Comparison of ENCODE assay signal across 14 cellular contexts in the genomic region with DNA sequence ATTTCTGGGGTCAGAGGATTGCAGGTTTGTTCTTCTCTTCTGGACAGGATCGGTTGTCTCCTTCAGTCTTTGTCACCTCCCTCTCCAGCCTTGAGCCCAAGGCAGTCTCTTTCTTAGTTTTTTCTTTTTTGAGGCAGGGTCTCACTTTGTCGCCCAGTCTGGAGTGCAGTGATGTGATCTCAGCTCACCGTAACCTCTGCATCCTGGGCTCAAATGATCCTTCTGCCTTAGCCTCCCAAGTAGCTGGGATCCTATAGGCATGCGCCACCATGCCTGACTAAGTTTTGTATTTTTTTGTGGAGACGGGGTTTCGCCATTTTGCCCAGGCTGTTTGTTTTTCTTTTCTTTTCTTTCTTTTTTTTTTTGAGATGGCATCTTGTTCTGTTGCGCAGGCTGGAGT. TPM values are rescaled to one million over a fixed set of nuclear protein-coding genes. Genes with fewer than 3 reads are reported as not detected.
DNase-seq lines count a peak whose midpoint lies in the region; ATAC-seq and TF ChIP-seq lines count a peak whose summit lies in the region.
"Had no signal": no experiment of that assay in that cellular context is flagged by ENCODE, and none has a peak within 500 bp of the region (broad histone marks: within the 10 kb centered on the region; RNA-seq: fewer than 3 reads in every experiment).

No MANE protein-coding gene starts in this region.

- no peak for TF ChIP-seq CTCF in upper lobe of left lung (IDR thresholded peaks at IDR 0.05)
- no peak for TF ChIP-seq CTCF in GM20000 (IDR thresholded peaks at IDR 0.05; ENCODE audit: extremely low read depth, missing control alignments)

- no peaks in the 10 kb centered on the region for H3K27me3 ChIP-seq in upper lobe of left lung

- no peak for TF ChIP-seq POLR2A in upper lobe of left lung (IDR thresholded peaks at IDR 0.05)

- no peak for ATAC-seq in stimulated activated naive CD8-positive, alpha-beta T cell treated with anti-CD3 and anti-CD28 coated beads, Interleukin-15, Interleukin-2, amounts not matched to agents 100 U/mL and 50 U/mL, for 24 hours
- no peak for ATAC-seq in activated naive CD8-positive, alpha-beta T cell treated with anti-CD3 and anti-CD28 coated beads, Interleukin-2, amount 10 ng/mL, durations not matched to agents 7 days and 5 days (ENCODE audit: low read depth)
- ATAC-seq in naive thymus-derived CD8-positive, alpha-beta T cell, result no peak
- ATAC-seq in upper lobe of left lung (ENCODE audit: low FRiP score in 2 of 2) (no peak), HG03571 (IDR thresholded peaks at IDR 0.05; ENCODE audit: unreplicated experiment) (no peak)

- WGBS in upper lobe of left lung, 2 donors, result 80 to 85% methylated on average over 7 of the region's 7 CpGs

- H3K9me3 ChIP-seq in upper lobe of left lung, result no peaks in the 10 kb centered on the region
- H3K9me3 ChIP-seq: SK-N-SH had no signal

- no peaks in the 10 kb centered on the region for H3K27me3 Mint-ChIP-seq in stimulated activated naive CD8-positive, alpha-beta T cell treated with anti-CD3 and anti-CD28 coated beads, Interleukin-15, Interleukin-2, amounts not matched to agents 100 ng/mL and 50 ng/mL, for 24 hours
- H3K27me3 Mint-ChIP-seq in activated naive CD8-positive, alpha-beta T cell treated with anti-CD3 and anti-CD28 coated beads, Interleukin-2, amount 10 ng/mL, durations not matched to agents 7 days and 5 days, result no peaks in the 10 kb centered on the region
- no peaks in the 10 kb centered on the region for H3K27me3 Mint-ChIP-seq in naive thymus-derived CD8-positive, alpha-beta T cell

- no peak for DNase-seq in stimulated activated naive CD8-positive, alpha-beta T cell treated with anti-CD3 and anti-CD28 coated beads, Interleukin-15, Interleukin-2, amounts not matched to agents 100 U/mL and 50 U/mL, for 24 hours
- no peak for DNase-seq in activated naive CD8-positive, alpha-beta T cell treated with anti-CD3 and anti-CD28 coated beads, Interleukin-2, amount 10 ng/mL, durations not matched to agents 7 days and 5 days
- DNase-seq in naive thymus-derived CD8-positive, alpha-beta T cell, result no peak
- DNase-seq in upper lobe of left lung, result no peak
- no peak for DNase-seq in GM20000 (ENCODE audit: low spot score)
- no peak for DNase-seq in hippocampal formation (lab: John Stamatoyannopoulos, UW)
- DNase-seq: activated effector memory CD4-positive, alpha-beta T cell treated with anti-CD3 and anti-CD28 coated beads, Interleukin-2, amount 50 U/mL, for 16 hours; AML-193; H7; mesendoderm; MM.1S; SK-N-SH had no signal

- no peak overlapping the region for H3K27ac Mint-ChIP-seq in stimulated activated naive CD8-positive, alpha-beta T cell treated with anti-CD3 and anti-CD28 coated beads, Interleukin-15, Interleukin-2, amounts not matched to agents 100 ng/mL and 50 ng/mL, for 24 hours
- peak overlapping the region; percentile 68 for H3K27ac Mint-ChIP-seq in activated naive CD8-positive, alpha-beta T cell treated with anti-CD3 and anti-CD28 coated beads, Interleukin-2, amount 10 ng/mL, durations not matched to agents 7 days and 5 days
- peak overlapping the region; percentile 58 to 95 (median 78) for H3K27ac Mint-ChIP-seq in naive thymus-derived CD8-positive, alpha-beta T cell

- peaks cover 92% of the 10 kb centered on the region for H3K4me1 Mint-ChIP-seq in stimulated activated naive CD8-positive, alpha-beta T cell treated with anti-CD3 and anti-CD28 coated beads, Interleukin-15, Interleukin-2, amounts not matched to agents 100 ng/mL and 50 ng/mL, for 24 hours (ENCODE audit: low read depth)
- H3K4me1 Mint-ChIP-seq in activated naive CD8-positive, alpha-beta T cell treated with anti-CD3 and anti-CD28 coated beads, Interleukin-2, amount 10 ng/mL, durations not matched to agents 7 days and 5 days, result peaks cover 68% of the 10 kb centered on the region
- H3K4me1 Mint-ChIP-seq in naive thymus-derived CD8-positive, alpha-beta T cell, result peaks cover 49 to 92% (median 85%) of the 10 kb centered on the region in 4 donors

- no peaks in the 10 kb centered on the region for H3K9me3 Mint-ChIP-seq in stimulated activated naive CD8-positive, alpha-beta T cell treated with anti-CD3 and anti-CD28 coated beads, Interleukin-15, Interleukin-2, amounts not matched to agents 100 ng/mL and 50 ng/mL, for 24 hours
- H3K9me3 Mint-ChIP-seq in activated naive CD8-positive, alpha-beta T cell treated with anti-CD3 and anti-CD28 coated beads, Interleukin-2, amount 10 ng/mL, durations not matched to agents 7 days and 5 days, result no peaks in the 10 kb centered on the region
- no peaks in the 10 kb centered on the region for H3K9me3 Mint-ChIP-seq in naive thymus-derived CD8-positive, alpha-beta T cell

- TF ChIP-seq EP300 in upper lobe of left lung (IDR thresholded peaks at IDR 0.05), result no peak

- peak overlapping the region; percentile 28 for H3K4me3 Mint-ChIP-seq in stimulated activated naive CD8-positive, alpha-beta T cell treated with anti-CD3 and anti-CD28 coated beads, Interleukin-15, Interleukin-2, amounts not matched to agents 100 ng/mL and 50 ng/mL, for 24 hours
- peak overlapping the region; percentile 73 for H3K4me3 Mint-ChIP-seq in activated naive CD8-positive, alpha-beta T cell treated with anti-CD3 and anti-CD28 coated beads, Interleukin-2, amount 10 ng/mL, durations not matched to agents 7 days and 5 days
- peak overlapping the region; percentile 40 to 96 (median 86) for H3K4me3 Mint-ChIP-seq in naive thymus-derived CD8-positive, alpha-beta T cell

- no peaks in the 10 kb centered on the region for H3K36me3 ChIP-seq in upper lobe of left lung

- peaks cover 49% of the 10 kb centered on the region for H3K36me3 Mint-ChIP-seq in stimulated activated naive CD8-positive, alpha-beta T cell treated with anti-CD3 and anti-CD28 coated beads, Interleukin-15, Interleukin-2, amounts not matched to agents 100 ng/mL and 50 ng/mL, for 24 hours (ENCODE audit: low read depth)
- H3K36me3 Mint-ChIP-seq in activated naive CD8-positive, alpha-beta T cell treated with anti-CD3 and anti-CD28 coated beads, Interleukin-2, amount 10 ng/mL, durations not matched to agents 7 days and 5 days, result peaks cover 25% of the 10 kb centered on the region
- H3K36me3 Mint-ChIP-seq in naive thymus-derived CD8-positive, alpha-beta T cell, result peaks cover 0 to 11% (median 0%) of the 10 kb centered on the region in 3 donors

- H3K4me1 ChIP-seq in upper lobe of left lung, result peaks cover 89 to 100% (median 92%) of the 10 kb centered on the region in 4 donors

- peak overlapping the region in 3 of 4 donors; percentile 13 to 56 (median 20) for H3K27ac ChIP-seq in upper lobe of left lung

- POLR2A ChIA-PET in activated naive CD8-positive, alpha-beta T cell treated with anti-CD3 and anti-CD28 coated beads, Interleukin-2, amount 10 ng/mL, durations not matched to agents 7 days and 5 days (lab: Charles Lee), result interaction anchor here (0.8 to 5.6 kb wide), 3 partner anchors 8 to 27 kb away, joined by 3 to 104 read pairs (median 4); no protein-coding TSS in a partner anchor
- POLR2A ChIA-PET in naive thymus-derived CD8-positive, alpha-beta T cell (lab: Charles Lee), result interaction anchor here (0.5 to 4.8 kb wide), 8 partner anchors 8 to 112 kb away, joined by 3 to 48 read pairs (median 5); no protein-coding TSS in a partner anchor

- H3K4me3 ChIP-seq in upper lobe of left lung, result no peak overlapping the region

RNA-seq across cellular contexts. Expression of a gene that starts 6.1 kb away (rescaled TPM):
- total RNA-seq in activated naive CD8-positive, alpha-beta T cell treated with anti-CD3 and anti-CD28 coated beads, Interleukin-2, amount 10 ng/mL, durations not matched to agents 7 days and 5 days, result 100 to 1,000 TPM; 300 to 309 TPM
- 100 to 1,000 TPM; 383 to 386 TPM for total RNA-seq in naive thymus-derived CD8-positive, alpha-beta T cell
- 10 to 100 TPM; 13.4 to 56.3 (median 27.9) TPM for polyA plus RNA-seq in naive thymus-derived CD8-positive, alpha-beta T cell
- total RNA-seq in upper lobe of left lung, result 100 to 1,000 TPM; 114 to 348 (median 186) TPM

Comparison
In these comparisons a context has a peak if more than half of its experiments do, and no peak if none do; other contexts are left out.
1. H3K4me3 Mint-ChIP-seq: peak in every context shown above with its lines; median percentile 86 in naive thymus-derived CD8-positive, alpha-beta T cell; 73 in activated naive CD8-positive, alpha-beta T cell treated with anti-CD3 and anti-CD28 coated beads, Interleukin-2, amount 10 ng/mL, durations not matched to agents 7 days and 5 days; 28 in stimulated activated naive CD8-positive, alpha-beta T cell treated with anti-CD3 and anti-CD28 coated beads, Interleukin-15, Interleukin-2, amounts not matched to agents 100 ng/mL and 50 ng/mL, for 24 hours.